Comparison of ENCODE assay signal across 11 cellular contexts in the genomic region with DNA sequence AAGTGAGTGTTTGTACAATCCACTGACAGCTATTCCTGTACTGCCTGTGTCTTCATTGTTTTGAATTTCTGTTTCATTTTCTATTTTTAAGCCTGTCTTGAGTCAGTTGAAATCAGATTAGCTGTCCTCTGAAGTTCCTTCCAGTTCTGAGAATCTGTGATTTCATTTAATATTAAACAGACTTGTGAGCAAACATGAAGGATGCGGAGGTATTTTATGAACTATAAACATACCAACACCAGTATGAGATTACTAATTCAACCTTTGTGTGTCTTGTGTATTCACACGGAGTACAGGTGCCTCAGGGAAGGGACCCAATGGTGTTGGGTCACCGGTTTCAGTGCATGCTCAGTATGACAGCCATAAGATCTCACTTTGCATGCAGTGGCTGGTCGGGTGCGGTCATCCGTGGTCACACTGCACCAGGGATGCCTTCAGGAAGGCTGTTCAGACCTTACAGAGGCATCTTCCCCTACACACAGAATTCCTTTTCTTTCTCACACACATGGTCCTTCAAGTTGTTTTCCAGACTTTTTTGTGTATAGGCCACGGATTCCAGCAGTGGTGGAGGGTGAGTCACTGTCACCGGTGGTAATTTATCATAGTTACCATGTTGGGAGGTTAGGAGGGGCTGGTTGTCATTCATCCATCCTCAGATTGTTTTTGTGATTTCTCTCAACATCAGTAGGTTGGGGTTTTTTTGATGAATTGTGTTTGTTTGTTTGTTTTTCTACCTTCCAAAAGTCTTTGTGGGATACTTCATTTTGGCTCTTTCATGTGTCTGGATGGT.
DNase-seq lines count a peak whose midpoint lies in the region; ATAC-seq and TF ChIP-seq lines count a peak whose summit lies in the region.
"Had no signal": no experiment of that assay in that cellular context is flagged by ENCODE, and none has a peak within 500 bp of the region (broad histone marks: within the 10 kb centered on the region; RNA-seq: fewer than 3 reads in every experiment).

No MANE protein-coding gene starts in this region.

- peak overlapping the region; percentile 17 for H3K4me3 Mint-ChIP-seq in activated naive CD4-positive, alpha-beta T cell treated with anti-CD3 and anti-CD28 coated beads, Interleukin-2, amount 50 U/mL, for 24 hours
- H3K4me3 Mint-ChIP-seq: neural progenitor cell; stimulated activated naive B cell treated with anti-CD40 and anti-IgM and Interleukin-4, amounts not matched to agents 10 μg/mL and 1 μg/mL and 100 μg/mL, for 72 hours had no signal

- peaks cover under 1% of the 10 kb centered on the region for H3K36me3 Mint-ChIP-seq in activated naive CD4-positive, alpha-beta T cell treated with anti-CD3 and anti-CD28 coated beads, Interleukin-2, amount 50 U/mL, for 24 hours
- H3K36me3 Mint-ChIP-seq: neural progenitor cell; stimulated activated naive B cell treated with anti-CD40 and anti-IgM and Interleukin-4, amounts not matched to agents 10 μg/mL and 1 μg/mL and 100 μg/mL, for 72 hours had no signal

- intact Hi-C loops in cardiac septum (cut with DNase I): loop anchor here (10.0 kb wide), 1 partner anchor 227 kb away; no protein-coding TSS in a partner anchor

- in situ Hi-C loops in GM13976 (cut with MboI; ENCODE audit: low sequenced_read_pairs, unreplicated experiment): no loop called here

- H3K4me1 Mint-ChIP-seq in activated naive CD4-positive, alpha-beta T cell treated with anti-CD3 and anti-CD28 coated beads, Interleukin-2, amount 50 U/mL, for 24 hours: peaks cover 62% of the 10 kb centered on the region

- peak; percentile 64 for DNase-seq in GM13976 (ENCODE audit: low spot score)
- no peak for DNase-seq in cardiac septum (ENCODE audit: low spot score)
- DNase-seq in ecto neural progenitor cell (ENCODE audit: low spot score): no peak
- DNase-seq in DMS53 (lab: John Stamatoyannopoulos, UW): no peak
- no peak for DNase-seq in SHP77 (lab: John Stamatoyannopoulos, UW)
- DNase-seq: NCI-H1930; stimulated activated naive B cell treated with anti-CD40 and anti-IgM and Interleukin-4, amounts not matched to agents 10 μg/mL and 1 μg/mL and 100 μg/mL, for 72 hours had no signal

- H3K27ac Mint-ChIP-seq in activated naive CD4-positive, alpha-beta T cell treated with anti-CD3 and anti-CD28 coated beads, Interleukin-2, amount 50 U/mL, for 24 hours: peak overlapping the region; percentile 41
- H3K27ac Mint-ChIP-seq: neural progenitor cell; stimulated activated naive B cell treated with anti-CD40 and anti-IgM and Interleukin-4, amounts not matched to agents 10 μg/mL and 1 μg/mL and 100 μg/mL, for 72 hours had no signal

- ATAC-seq in GM19395 (IDR thresholded peaks at IDR 0.05; ENCODE audit: unreplicated experiment): peak; percentile 73
- ATAC-seq in HG03095 (IDR thresholded peaks at IDR 0.05; ENCODE audit: unreplicated experiment): peak; percentile 71

- H3K27me3 Mint-ChIP-seq in activated naive CD4-positive, alpha-beta T cell treated with anti-CD3 and anti-CD28 coated beads, Interleukin-2, amount 50 U/mL, for 24 hours: no peaks in the 10 kb centered on the region

- peaks cover 1% of the 10 kb centered on the region for H3K9me3 Mint-ChIP-seq in activated naive CD4-positive, alpha-beta T cell treated with anti-CD3 and anti-CD28 coated beads, Interleukin-2, amount 50 U/mL, for 24 hours
- H3K9me3 Mint-ChIP-seq: neural progenitor cell; stimulated activated naive B cell treated with anti-CD40 and anti-IgM and Interleukin-4, amounts not matched to agents 10 μg/mL and 1 μg/mL and 100 μg/mL, for 72 hours had no signal

- no peak for TF ChIP-seq CTCF in GM13976 (IDR thresholded peaks at IDR 0.05; ENCODE audit: borderline replicate concordance, control extremely low read depth, extremely low read depth, insufficient read depth, missing control alignments)
